Comparison of ENCODE assay signal across 13 cellular contexts in the genomic region with DNA sequence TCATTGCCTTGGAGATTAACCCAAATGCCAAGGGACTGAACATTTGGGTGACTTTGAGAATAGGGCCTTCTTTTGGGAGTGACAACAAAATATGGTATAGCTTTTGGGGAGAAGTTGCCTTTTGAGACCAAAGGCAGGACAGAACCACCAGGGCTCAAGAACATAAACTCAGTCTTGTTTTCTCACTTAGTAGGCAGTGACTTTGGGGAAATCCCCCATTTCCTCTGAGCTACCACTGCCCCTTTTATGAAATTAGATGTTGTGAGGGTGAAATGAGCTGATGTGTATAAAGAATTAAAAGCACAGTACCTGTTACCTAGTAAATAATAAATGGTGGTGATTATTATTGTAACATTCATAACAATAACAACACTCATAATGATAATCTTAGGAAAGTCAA. TPM values are rescaled to one million over a fixed set of nuclear protein-coding genes. Genes with fewer than 3 reads are reported as not detected.
DNase-seq lines count a peak whose midpoint lies in the region; ATAC-seq lines count a peak whose summit lies in the region.
"Had no signal": no experiment of that assay in that cellular context is flagged by ENCODE, and none has a peak within 500 bp of the region (broad histone marks: within the 10 kb centered on the region; RNA-seq: fewer than 3 reads in every experiment).

No MANE protein-coding gene starts in this region.

- no peaks in the 10 kb centered on the region for H3K27me3 Mint-ChIP-seq in natural killer cell treated with Interleukin-12 subunit alpha and Interleukin-12 subunit beta and Interleukin-15 and Interleukin-18, amount 100 ng/mL, for 72 hours

- no peaks in the 10 kb centered on the region for H3K36me3 Mint-ChIP-seq in natural killer cell treated with Interleukin-12 subunit alpha and Interleukin-12 subunit beta and Interleukin-15 and Interleukin-18, amount 100 ng/mL, for 72 hours

- peak overlapping the region; percentile 41 to 58 for H3K27ac Mint-ChIP-seq in natural killer cell treated with Interleukin-12 subunit alpha and Interleukin-12 subunit beta and Interleukin-15 and Interleukin-18, amount 100 ng/mL, for 72 hours
- H3K27ac Mint-ChIP-seq: H9 had no signal

- H3K9me3 Mint-ChIP-seq in natural killer cell treated with Interleukin-12 subunit alpha and Interleukin-12 subunit beta and Interleukin-15 and Interleukin-18, amount 100 ng/mL, for 72 hours: no peaks in the 10 kb centered on the region

- H3K4me3 Mint-ChIP-seq in natural killer cell treated with Interleukin-12 subunit alpha and Interleukin-12 subunit beta and Interleukin-15 and Interleukin-18, amount 100 ng/mL, for 72 hours: peak overlapping the region; percentile 17
- H3K4me3 Mint-ChIP-seq: H9 had no signal

- peak; percentile 76 to 87 for ATAC-seq in activated CD4-positive, CD25-positive, alpha-beta regulatory T cell treated with anti-CD3 and anti-CD28 coated beads, Interleukin-2, amount 50 U/mL, for 24 hours
- ATAC-seq in GM21619 (IDR thresholded peaks at IDR 0.05; ENCODE audit: unreplicated experiment) (peak; percentile 45), HG03280 (IDR thresholded peaks at IDR 0.05; ENCODE audit: unreplicated experiment) (peak; percentile 44), HG02623 (IDR thresholded peaks at IDR 0.05; ENCODE audit: unreplicated experiment) (no peak)
- peak; percentile 85 to 92 for ATAC-seq in natural killer cell treated with Interleukin-12 subunit alpha and Interleukin-12 subunit beta and Interleukin-15 and Interleukin-18, amount 100 ng/mL, for 72 hours

- peaks cover 46 to 73% of the 10 kb centered on the region in 2 donors for H3K4me1 Mint-ChIP-seq in natural killer cell treated with Interleukin-12 subunit alpha and Interleukin-12 subunit beta and Interleukin-15 and Interleukin-18, amount 100 ng/mL, for 72 hours (ENCODE audit: low read depth in 2 of 2)

- DNase-seq in activated CD4-positive, CD25-positive, alpha-beta regulatory T cell treated with anti-CD3 and anti-CD28 coated beads, Interleukin-2, amount 50 U/mL, for 72 hours: no peak
- peak; percentile 69 for DNase-seq in natural killer cell treated with Interleukin-12 subunit alpha and Interleukin-12 subunit beta and Interleukin-15 and Interleukin-18, amount 100 ng/mL, for 72 hours (ENCODE audit: low spot score)
- no peak for DNase-seq in HT-29 (ENCODE audit: low spot score)
- no peak for DNase-seq in NCI-H146 (lab: John Stamatoyannopoulos, UW)
- DNase-seq: DMS 273 treated with DMSO at 0.1 percent for 48 hours, foreskin keratinocyte, H9, kidney glomerular epithelial cell, NCI-H2107 had no signal

RNA-seq across cellular contexts. Expression of a gene that starts 36.5 kb away (rescaled TPM):
- 10 to 100 TPM; 25.7 to 34.1 TPM for total RNA-seq in natural killer cell treated with Interleukin-12 subunit alpha and Interleukin-12 subunit beta and Interleukin-15 and Interleukin-18, amount 100 ng/mL, for 72 hours
- 30.4 and 33.2 TPM in 2 replicates for total RNA-seq in HT-29 (2014; rRNA removed; shearing (Covaris generic))
